ENCODE assay signal across 32 cellular contexts in genomic region chr1:17853241-17853640, GRCh38.
DNase-seq lines count a peak whose midpoint lies in the region; FAIRE-seq and TF ChIP-seq lines count a peak whose summit lies in the region.
"Had no signal": no experiment of that assay in that cellular context is flagged by ENCODE, and none has a peak within 500 bp of the region (broad histone marks: within the 10 kb centered on the region; RNA-seq: fewer than 3 reads in every experiment).

No MANE protein-coding gene starts in this region.

- H2BK5ac ChIP-seq in H1 (ENCODE audit: low read depth, low read length) (no peak overlapping the region), trophoblast cell (ENCODE audit: low read depth, low read length, poor library complexity) (no peak overlapping the region)

- H2BK12ac ChIP-seq in H1 (ENCODE audit: low read depth, low read length) (no peak overlapping the region), trophoblast cell (ENCODE audit: low read length) (no peak overlapping the region)

- H3K9me3 ChIP-seq in H1 (ENCODE audit: insufficient read depth in 2 of 2, low read depth in 1 of 2, low read length in 1 of 2), result no peaks in the 10 kb centered on the region
- no peaks in the 10 kb centered on the region for H3K9me3 ChIP-seq in osteoblast (ENCODE audit: low read depth, low read length)
- peaks cover 4% of the 10 kb centered on the region for H3K9me3 ChIP-seq in trophoblast cell (ENCODE audit: insufficient read depth, low read depth, low read length)
- H3K9me3 ChIP-seq in spleen, result peaks cover 0 to 5% (median 0%) of the 10 kb centered on the region in 8 donors
- H3K9me3 ChIP-seq: A549, BE2C, BLaER1, Caco-2 had no signal

- H3K9ac ChIP-seq in H1 (replicated peaks in 1 of 4; ENCODE audit: extremely low read depth in 1 of 4, low read depth in 3 of 4, low read length in 3 of 4) (no peak overlapping the region), trophoblast cell (ENCODE audit: low read length) (no peak overlapping the region)
- H3K9ac ChIP-seq: BLaER1; BLaER1 treated with 17β-estradiol and CSF1 and Interleukin-3, amounts not matched to agents 10 nM and 100 nM had no signal

- no peaks in the 10 kb centered on the region for H3K23me2 ChIP-seq in H1 (ENCODE audit: low read depth, low read length)

- H2AK5ac ChIP-seq in H1 (ENCODE audit: low read depth, low read length) (no peak overlapping the region), trophoblast cell (ENCODE audit: low read length) (no peak overlapping the region)

- no peak overlapping the region for H2BK15ac ChIP-seq in H1 (ENCODE audit: low read length)

- H3K4me3 ChIP-seq in H1 (ENCODE audit: extremely low read depth in 1 of 4, insufficient read depth in 2 of 4, low read depth in 3 of 4, low read length in 4 of 4) (no peak overlapping the region), osteoblast (ENCODE audit: insufficient read depth, low read length) (no peak overlapping the region), trophoblast cell (ENCODE audit: low read depth, low read length) (no peak overlapping the region), spleen (no peak overlapping the region)
- H3K4me3 ChIP-seq: A549; BLaER1; BLaER1 treated with 17β-estradiol and CSF1 and Interleukin-3, amounts not matched to agents 10 nM and 100 nM had no signal

- H3K23ac ChIP-seq in H1 (ENCODE audit: insufficient read length) (no peak overlapping the region), trophoblast cell (ENCODE audit: low read length) (no peak overlapping the region)

- no peak overlapping the region for H3K56ac ChIP-seq in H1 (replicated peaks; ENCODE audit: insufficient read length, low read depth, low read length)

- no peak overlapping the region for H3K4ac ChIP-seq in H1 (replicated peaks; ENCODE audit: insufficient read length, low read depth, low read length)
- no peak overlapping the region for H3K4ac ChIP-seq in trophoblast cell (ENCODE audit: low read depth, low read length)

- H3K36me3 ChIP-seq in H1 (ENCODE audit: control insufficient read depth in 2 of 4, insufficient read depth in 4 of 4, low read length in 3 of 4), result no peaks in the 10 kb centered on the region
- no peaks in the 10 kb centered on the region for H3K36me3 ChIP-seq in osteoblast (ENCODE audit: insufficient read depth, low read length)
- no peaks in the 10 kb centered on the region for H3K36me3 ChIP-seq in trophoblast cell (ENCODE audit: control insufficient read depth in 1 of 2, insufficient read depth in 2 of 2, low read length in 2 of 2)
- no peaks in the 10 kb centered on the region for H3K36me3 ChIP-seq in spleen
- H3K36me3 ChIP-seq: BE2C; BLaER1; BLaER1 treated with 17β-estradiol and CSF1 and Interleukin-3, amounts not matched to agents 10 nM and 100 nM had no signal

- no peak overlapping the region for H3K27ac ChIP-seq in H1 (ENCODE audit: low read depth, low read length)
- no peak overlapping the region for H3K27ac ChIP-seq in osteoblast (ENCODE audit: low read depth, low read length)
- H3K27ac ChIP-seq in trophoblast cell (ENCODE audit: low read depth, low read length), result no peak overlapping the region
- no peak overlapping the region for H3K27ac ChIP-seq in spleen
- H3K27ac ChIP-seq: 22Rv1; A549; BLaER1; BLaER1 treated with 17β-estradiol and CSF1 and Interleukin-3, amounts not matched to agents 10 nM and 100 nM; C4-2B had no signal

- CTCF ChIA-PET in H1 (lab: Charles Lee; ENCODE audit: partially characterized antibody), result interaction anchor here (0.6 to 2.7 kb wide), 8 partner anchors 8 to 616 kb away, joined by 3 to 8 read pairs (median 4); no protein-coding TSS in a partner anchor

- no peak overlapping the region for H2BK20ac ChIP-seq in H1 (ENCODE audit: low read length)

- H3K27me3 ChIP-seq in H1 (replicated peaks in 1 of 4; ENCODE audit: control insufficient read depth in 3 of 4, extremely low read depth in 1 of 4, insufficient read depth in 3 of 4, low read length in 3 of 4) (peaks cover 0 to 2% (median 0%) of the 10 kb centered on the region in 4 experiments; a peak in 1 of 7 replicates), osteoblast (ENCODE audit: insufficient read depth, low read length) (no peaks in the 10 kb centered on the region), trophoblast cell (ENCODE audit: insufficient read depth, low read length) (no peaks in the 10 kb centered on the region), spleen (replicated peaks in 1 of 7) (peaks cover 0 to 37% (median 0%) of the 10 kb centered on the region in 7 donors)
- H3K27me3 ChIP-seq: BE2C; BLaER1; BLaER1 treated with 17β-estradiol and CSF1 and Interleukin-3, amounts not matched to agents 10 nM and 100 nM had no signal

- H3K4me2 ChIP-seq in H1 (ENCODE audit: insufficient read depth in 1 of 2, low read depth in 2 of 2, low read length in 2 of 2), result no peak overlapping the region
- no peak overlapping the region for H3K4me2 ChIP-seq in osteoblast (ENCODE audit: insufficient read depth, low read length)
- no peak overlapping the region for H3K4me2 ChIP-seq in trophoblast cell (ENCODE audit: low read length)
- H3K4me2 ChIP-seq: A549 had no signal

- H3K18ac ChIP-seq in H1 (ENCODE audit: extremely low read depth, low read length), result no peak overlapping the region; the same call in 1 of the 2 replicates
- no peak overlapping the region for H3K18ac ChIP-seq in trophoblast cell (ENCODE audit: low read length)

- TF ChIP-seq RAD21 in H1 (IDR thresholded peaks at IDR 0.05 in 1 of 2, conservative IDR thresholded peaks at IDR 0.05 in 1 of 2; ENCODE audit: low read depth in 2 of 2, low read length in 2 of 2), result no peak

- no peak overlapping the region for H4K5ac ChIP-seq in H1 (ENCODE audit: insufficient read length, low read depth, low read length)

- H3K14ac ChIP-seq in H1 (ENCODE audit: insufficient read length) (no peak overlapping the region), trophoblast cell (ENCODE audit: low read length) (no peak overlapping the region)

- no peaks in the 10 kb centered on the region for H3K79me1 ChIP-seq in H1 (ENCODE audit: low read depth, low read length)
- no peaks in the 10 kb centered on the region for H3K79me1 ChIP-seq in trophoblast cell (ENCODE audit: low read length)

- H4K8ac ChIP-seq in H1 (ENCODE audit: extremely low read depth, insufficient read depth, low read length) (peak overlapping the region; percentile 75; the same call in 1 of the 2 replicates), trophoblast cell (ENCODE audit: low read depth, low read length) (no peak overlapping the region)

- no peak overlapping the region for H4K91ac ChIP-seq in H1 (replicated peaks; ENCODE audit: insufficient read length, low read length)
- no peak overlapping the region for H4K91ac ChIP-seq in trophoblast cell (ENCODE audit: low read depth, low read length)

- intact Hi-C loops in spleen (cut with DNase I; ENCODE audit: low total_unique reads), result no loop called here

- H2AFZ ChIP-seq in H1 (ENCODE audit: low read length) (no peak overlapping the region), osteoblast (ENCODE audit: low read length) (no peak overlapping the region), trophoblast cell (ENCODE audit: insufficient read depth, low read length, poor library complexity) (no peak overlapping the region)

- TF ChIP-seq CTCF in H1 (IDR thresholded peaks at IDR 0.05; ENCODE audit: control extremely low read depth in 1 of 3, insufficient read depth in 1 of 3, low read depth in 1 of 3, low read length in 3 of 3), result no peak
- TF ChIP-seq CTCF in osteoblast (IDR thresholded peaks at IDR 0.05; ENCODE audit: extremely low read depth, low read depth, low read length), result no peak
- TF ChIP-seq CTCF in spleen (IDR thresholded peaks at IDR 0.05 in 8 of 11, conservative IDR thresholded peaks at IDR 0.05 in 3 of 11), result no peak

- FAIRE-seq in H1 (lab: Jason Lieb, UNC), result no peak
- FAIRE-seq: A204.1, A549, D721Med had no signal

- no peak overlapping the region for H4K12ac ChIP-seq in trophoblast cell (ENCODE audit: low read depth, low read length)

- DNase-seq in H1 (ENCODE audit: low read depth in 1 of 2, low spot score in 2 of 2) (no peak), osteoblast (ENCODE audit: insufficient read length, low spot score, missing footprints) (peak; percentile 5), trophoblast cell (peak; percentile 59), spleen (peak; percentile 51), mucosa of gallbladder (ENCODE audit: low spot score) (no peak), NCI-H2081 treated with DMSO at 0.1 percent for 48 hours (lab: John Stamatoyannopoulos, UW) (no peak), DMS153 (lab: John Stamatoyannopoulos, UW) (no peak)
- no peak for DNase-seq in effector CD8-positive, alpha-beta T cell (lab: John Stamatoyannopoulos, UW)
- DNase-seq: 8988T; ACHN; AML-193; BE2C; C1 segment of cervical spinal cord; Caco-2; Calu3; CD4-positive, alpha-beta memory T cell; CD4-positive, alpha-beta T cell; CD4-positive, CD25-positive, alpha-beta regulatory T cell; CD8-positive, alpha-beta memory T cell; CD8-positive, alpha-beta T cell; COR-L47; DMS 273 treated with DMSO at 0.1 percent for 48 hours; DMS53; DND-41; EL had no signal

- H3K4me1 ChIP-seq in H1 (replicated peaks in 1 of 4; ENCODE audit: control insufficient read depth in 3 of 4, insufficient read depth in 4 of 4, low read length in 3 of 4), result no peaks in the 10 kb centered on the region
- no peaks in the 10 kb centered on the region for H3K4me1 ChIP-seq in osteoblast (ENCODE audit: insufficient read depth, low read length)
- H3K4me1 ChIP-seq in trophoblast cell (ENCODE audit: control insufficient read depth in 1 of 2, insufficient read depth in 2 of 2, low read length in 2 of 2), result no peaks in the 10 kb centered on the region
- no peaks in the 10 kb centered on the region for H3K4me1 ChIP-seq in spleen
- H3K4me1 ChIP-seq: A549; BE2C; BLaER1 treated with 17β-estradiol and CSF1 and Interleukin-3, amounts not matched to agents 10 nM and 100 nM; Caco-2 had no signal

- H4K20me1 ChIP-seq in H1 (replicated peaks in 1 of 2; ENCODE audit: control insufficient read depth in 1 of 2, insufficient read depth in 2 of 2, low read length in 2 of 2) (no peaks in the 10 kb centered on the region), osteoblast (ENCODE audit: insufficient read depth, low read length) (no peaks in the 10 kb centered on the region)
- H4K20me1 ChIP-seq: BLaER1; BLaER1 treated with 17β-estradiol and CSF1 and Interleukin-3, amounts not matched to agents 10 nM and 100 nM had no signal

- TF ChIP-seq POLR2A in H1 (IDR thresholded peaks at IDR 0.05; ENCODE audit: control extremely low read depth in 1 of 2, low read depth in 2 of 2, low read length in 2 of 2) (no peak), spleen (IDR thresholded peaks at IDR 0.05) (no peak)

- TF ChIP-seq EP300 in H1 (IDR thresholded peaks at IDR 0.05; ENCODE audit: borderline replicate concordance in 1 of 2, low read depth in 2 of 2, low read length in 2 of 2), result no peak

- 89% methylated on average over 4 of the region's 4 CpGs; no CpG with 5 or more reads in 1 of the 2 experiments for WGBS in H1 (ENCODE audit: extremely low coverage in 1 of 2, insufficient coverage in 1 of 2, insufficient read length in 1 of 2, insufficient replicate concordance in 2 of 2, low coverage in 1 of 2, low lambda C conversion rate in 2 of 2, missing lambda C conversion rate in 1 of 2), 2 experiments
- no CpG with 5 or more reads among the region's 4 CpGs for WGBS in trophoblast cell (ENCODE audit: extremely low coverage, insufficient coverage, insufficient read length)
- 71 to 86% (median 76%) methylated on average over 4 of the region's 4 CpGs for WGBS in spleen, 5 donors

- H3K79me2 ChIP-seq in H1 (ENCODE audit: control insufficient read depth in 1 of 2, insufficient read depth in 2 of 2, low read length in 2 of 2), result no peaks in the 10 kb centered on the region
- H3K79me2 ChIP-seq in osteoblast (ENCODE audit: insufficient read depth, low read length), result no peaks in the 10 kb centered on the region
- H3K79me2 ChIP-seq in trophoblast cell (ENCODE audit: control insufficient read depth, insufficient read depth, low read length, poor library complexity), result no peaks in the 10 kb centered on the region

- no peak overlapping the region for H2BK120ac ChIP-seq in H1 (replicated peaks; ENCODE audit: low read depth, low read length)
- H2BK120ac ChIP-seq in trophoblast cell (ENCODE audit: insufficient read depth, low read length, poor library complexity), result no peak overlapping the region

- POLR2A ChIA-PET in H1 (lab: Charles Lee; ENCODE audit: partially characterized antibody), result no interaction called here

Comparison
In these comparisons a context has a peak if more than half of its experiments do, and no peak if none do; other contexts are left out.
1. DNase-seq: peak in osteoblast (single experiment), trophoblast cell (2 of 2) and spleen (single experiment); none in H1 (0 of 2), mucosa of gallbladder (single experiment), NCI-H2081 treated with DMSO at 0.1 percent for 48 hours (single experiment), DMS153 (single experiment) and effector CD8-positive, alpha-beta T cell (single experiment).